Comparison of ENCODE assay signal across 10 cellular contexts in genomic region chr17:8012045-8012580, GRCh38. TPM values are rescaled to one million over a fixed set of nuclear protein-coding genes. Genes with fewer than 3 reads are reported as not detected.
"Had no signal": no experiment of that assay in that cellular context is flagged by ENCODE, and none has a peak within 500 bp of the region (broad histone marks: within the 10 kb centered on the region; RNA-seq: fewer than 3 reads in every experiment).

No MANE protein-coding gene starts in this region.

- H3K4me3 Mint-ChIP-seq: HFFc6 had no signal

- DNase-seq: GM23248, GOT3, HFFc6, IMR-90, KG1 had no signal

- H3K27ac Mint-ChIP-seq: HFFc6 had no signal

- ATAC-seq: HCT116, K562 had no signal

- H3K9ac ChIP-seq: GM23248 had no signal

- H3K9me3 ChIP-seq: HAP-1 had no signal

- H2AFZ ChIP-seq: GM23248 had no signal

- H3K36me3 ChIP-seq: HAP-1 had no signal

- H3K4me3 ChIP-seq: GM23248, HAP-1, K562 had no signal

- H3K27ac ChIP-seq: GM23248 had no signal

- H3K9me3 Mint-ChIP-seq: HFFc6 had no signal

RNA-seq across cellular contexts. Expression of gene GUCY2D, which starts 9.7 kb away (rescaled TPM):
- total RNA-seq: H4, HFFc6, IMR-90 had no signal
- polyA plus RNA-seq: GM23248, K562 had no signal

RNA-seq across cellular contexts. Expression of gene ALOX15B, which starts 26.7 kb away (rescaled TPM):
- total RNA-seq: GM23248, H4, HFFc6, HT-29, IMR-90 had no signal
- polyA plus RNA-seq: GM23248, IMR-90, K562 had no signal
